Comparison of ENCODE assay signal across 11 cellular contexts in genomic region chr5:691817-692529, GRCh38. TPM values are rescaled to one million over a fixed set of nuclear protein-coding genes. Genes with fewer than 3 reads are reported as not detected.
DNase-seq lines count a peak whose midpoint lies in the region; ATAC-seq, FAIRE-seq and TF ChIP-seq lines count a peak whose summit lies in the region.
"Had no signal": no experiment of that assay in that cellular context is flagged by ENCODE, and none has a peak within 500 bp of the region (broad histone marks: within the 10 kb centered on the region; RNA-seq: fewer than 3 reads in every experiment).

No MANE protein-coding gene starts in this region.

- H3K27ac Mint-ChIP-seq in T-helper 2 cell treated with Interferon-gamma antibody and Interleukin-4, amounts not matched to agents 5 μg/mL and 100 μg/mL, for 36 hours, result no peak overlapping the region
- H3K27ac Mint-ChIP-seq in immature natural killer cell, result peak overlapping the region in 1 of 6 donors; percentile 21
- no peak overlapping the region for H3K27ac Mint-ChIP-seq in stimulated activated memory B cell treated with anti-CD40 and anti-IgM and Interleukin-4, amounts not matched to agents 10 μg/mL and 1 μg/mL and 100 μg/mL, for 72 hours
- H3K27ac Mint-ChIP-seq: progenitor cell of endocrine pancreas had no signal

- no peaks in the 10 kb centered on the region for H3K36me3 ChIP-seq in SK-N-MC (ENCODE audit: insufficient read depth, low read length)

- DNase-seq in T-helper 2 cell treated with Interferon-gamma antibody and Interleukin-4, amounts not matched to agents 5 μg/mL and 100 μg/mL, for 36 hours (ENCODE audit: low spot score), result no peak
- no peak for DNase-seq in T-helper 2 cell
- DNase-seq in SK-N-MC (ENCODE audit: low read depth, low spot score), result no peak
- no peak for DNase-seq in immature natural killer cell
- DNase-seq in stimulated activated CD4-positive, alpha-beta T cell treated with anti-CD3 and anti-CD28 coated beads, Interleukin-4, amount 100 ng/mL, for 4 hours, result no peak
- DNase-seq in NCI-H82 (lab: John Stamatoyannopoulos, UW), result no peak
- DNase-seq in D721Med (ENCODE audit: insufficient read length, low spot score), result no peak
- DNase-seq: NCI-H2029 treated with DMSO at 0.1 percent for 48 hours had no signal

- H3K4me3 ChIP-seq in SK-N-MC, result peak overlapping the region; percentile 57

- no peak overlapping the region for H3K9ac ChIP-seq in SK-N-MC (ENCODE audit: insufficient read length)

- FAIRE-seq in D721Med (lab: Jason Lieb, UNC), result no peak
- FAIRE-seq: GM19239 had no signal

- peaks cover 7% of the 10 kb centered on the region for H3K27me3 Mint-ChIP-seq in T-helper 2 cell treated with Interferon-gamma antibody and Interleukin-4, amounts not matched to agents 5 μg/mL and 100 μg/mL, for 36 hours (ENCODE audit: low read depth)
- peaks cover 0 to 2% (median 0%) of the 10 kb centered on the region in 3 donors for H3K27me3 Mint-ChIP-seq in immature natural killer cell (ENCODE audit: low read depth in 3 of 3)
- H3K27me3 Mint-ChIP-seq in stimulated activated memory B cell treated with anti-CD40 and anti-IgM and Interleukin-4, amounts not matched to agents 10 μg/mL and 1 μg/mL and 100 μg/mL, for 72 hours, result peaks cover 14% of the 10 kb centered on the region

- no peaks in the 10 kb centered on the region for H3K36me3 Mint-ChIP-seq in T-helper 2 cell treated with Interferon-gamma antibody and Interleukin-4, amounts not matched to agents 5 μg/mL and 100 μg/mL, for 36 hours (ENCODE audit: low read depth)
- H3K36me3 Mint-ChIP-seq in immature natural killer cell, result no peaks in the 10 kb centered on the region
- H3K36me3 Mint-ChIP-seq in stimulated activated memory B cell treated with anti-CD40 and anti-IgM and Interleukin-4, amounts not matched to agents 10 μg/mL and 1 μg/mL and 100 μg/mL, for 72 hours, result no peaks in the 10 kb centered on the region

- no peak for ATAC-seq in stimulated activated memory B cell treated with anti-CD40 and anti-IgM and Interleukin-4, amounts not matched to agents 10 μg/mL and 1 μg/mL and 100 μg/mL, for 72 hours

- no peaks in the 10 kb centered on the region for H3K9me3 ChIP-seq in SK-N-MC (ENCODE audit: low read depth, low read length)

- H3K4me3 Mint-ChIP-seq in T-helper 2 cell treated with Interferon-gamma antibody and Interleukin-4, amounts not matched to agents 5 μg/mL and 100 μg/mL, for 36 hours, result peak overlapping the region; percentile 29
- peak overlapping the region; percentile 20 to 81 (median 61) for H3K4me3 Mint-ChIP-seq in immature natural killer cell
- peak overlapping the region; percentile 15 for H3K4me3 Mint-ChIP-seq in stimulated activated memory B cell treated with anti-CD40 and anti-IgM and Interleukin-4, amounts not matched to agents 10 μg/mL and 1 μg/mL and 100 μg/mL, for 72 hours

- H3K27ac ChIP-seq in SK-N-MC, result no peak overlapping the region

- H3K9me3 Mint-ChIP-seq in T-helper 2 cell treated with Interferon-gamma antibody and Interleukin-4, amounts not matched to agents 5 μg/mL and 100 μg/mL, for 36 hours, result no peaks in the 10 kb centered on the region
- H3K9me3 Mint-ChIP-seq in immature natural killer cell, result no peaks in the 10 kb centered on the region
- H3K9me3 Mint-ChIP-seq in stimulated activated memory B cell treated with anti-CD40 and anti-IgM and Interleukin-4, amounts not matched to agents 10 μg/mL and 1 μg/mL and 100 μg/mL, for 72 hours, result no peaks in the 10 kb centered on the region

- no peaks in the 10 kb centered on the region for H3K4me1 Mint-ChIP-seq in T-helper 2 cell treated with Interferon-gamma antibody and Interleukin-4, amounts not matched to agents 5 μg/mL and 100 μg/mL, for 36 hours (ENCODE audit: low read depth)
- peaks cover 0 to 3% of the 10 kb centered on the region in 2 donors for H3K4me1 Mint-ChIP-seq in immature natural killer cell
- no peaks in the 10 kb centered on the region for H3K4me1 Mint-ChIP-seq in stimulated activated memory B cell treated with anti-CD40 and anti-IgM and Interleukin-4, amounts not matched to agents 10 μg/mL and 1 μg/mL and 100 μg/mL, for 72 hours

- no peak for TF ChIP-seq CTCF in D721Med (IDR thresholded peaks at IDR 0.05; ENCODE audit: insufficient read depth, missing control alignments)

RNA-seq across cellular contexts. Expression of gene TPPP, which starts 1.2 kb away (rescaled TPM):
- under 1 TPM in 2 of 3 donors, not detected in 1; 0.19 TPM for polyA plus RNA-seq in immature natural killer cell
